Comparison of ENCODE assay signal across 28 cellular contexts in genomic region chr3:31868246-31868645, GRCh38.
"Had no signal": no experiment of that assay in that cellular context is flagged by ENCODE, and none has a peak within 500 bp of the region (broad histone marks: within the 10 kb centered on the region; RNA-seq: fewer than 3 reads in every experiment).

No MANE protein-coding gene starts in this region.

- H3K36me3 Mint-ChIP-seq: naive thymus-derived CD4-positive, alpha-beta T cell; neural progenitor cell; stimulated activated effector memory CD8-positive, alpha-beta T cell treated with anti-CD3 and anti-CD28 coated beads, Interleukin-12 subunit alpha, Interleukin-12 subunit beta, amount 100 ng/mL, for 72 hours had no signal

- H3K9me3 ChIP-seq: colonic mucosa, gastroesophageal sphincter, heart left ventricle, prostate gland, right atrium auricular region, sigmoid colon, suprapubic skin, vagina had no signal

- H3K4me2 ChIP-seq: hepatocyte, neural progenitor cell had no signal

- H3K27ac ChIP-seq: colonic mucosa, epithelial cell of prostate, gastroesophageal sphincter, heart left ventricle, hepatocyte, neural progenitor cell, prostate gland, right atrium auricular region, sigmoid colon, suprapubic skin, vagina had no signal

- H3K4me3 Mint-ChIP-seq: dendritic cell treated with granulocyte-macrophage colony-stimulating factor and Interleukin-4, amounts not matched to agents 40 ng/mL and 50 ng/mL, for 4 days; endodermal cell; naive thymus-derived CD4-positive, alpha-beta T cell; nephron; neural progenitor cell; stimulated activated effector memory CD8-positive, alpha-beta T cell treated with anti-CD3 and anti-CD28 coated beads, Interleukin-12 subunit alpha, Interleukin-12 subunit beta, amount 100 ng/mL, for 72 hours; stimulated activated naive CD8-positive, alpha-beta T cell treated with anti-CD3 and anti-CD28 coated beads, Interleukin-15, Interleukin-2, amounts not matched to agents 100 ng/mL and 50 ng/mL, for 24 hours had no signal

- H3K4me1 Mint-ChIP-seq: naive thymus-derived CD4-positive, alpha-beta T cell; neural progenitor cell; stimulated activated effector memory CD8-positive, alpha-beta T cell treated with anti-CD3 and anti-CD28 coated beads, Interleukin-12 subunit alpha, Interleukin-12 subunit beta, amount 100 ng/mL, for 72 hours had no signal

- H2AFZ ChIP-seq: hepatocyte, neural progenitor cell had no signal

- H3K27ac Mint-ChIP-seq: dendritic cell treated with granulocyte-macrophage colony-stimulating factor and Interleukin-4, amounts not matched to agents 40 ng/mL and 50 ng/mL, for 4 days; endodermal cell; naive thymus-derived CD4-positive, alpha-beta T cell; nephron; neural progenitor cell; stimulated activated effector memory CD8-positive, alpha-beta T cell treated with anti-CD3 and anti-CD28 coated beads, Interleukin-12 subunit alpha, Interleukin-12 subunit beta, amount 100 ng/mL, for 72 hours; stimulated activated naive CD8-positive, alpha-beta T cell treated with anti-CD3 and anti-CD28 coated beads, Interleukin-15, Interleukin-2, amounts not matched to agents 100 ng/mL and 50 ng/mL, for 24 hours had no signal

- H3K27me3 Mint-ChIP-seq: dendritic cell treated with granulocyte-macrophage colony-stimulating factor and Interleukin-4, amounts not matched to agents 40 ng/mL and 50 ng/mL, for 4 days; naive thymus-derived CD4-positive, alpha-beta T cell; stimulated activated naive CD8-positive, alpha-beta T cell treated with anti-CD3 and anti-CD28 coated beads, Interleukin-15, Interleukin-2, amounts not matched to agents 100 ng/mL and 50 ng/mL, for 24 hours had no signal

- DNase-seq: colonic mucosa; effector CD8-positive, alpha-beta T cell; endodermal cell; foreskin fibroblast; heart left ventricle; kidney; mesenchymal stem cell; midbrain; naive thymus-derived CD4-positive, alpha-beta T cell; sigmoid colon; stimulated activated CD4-positive, alpha-beta T cell treated with anti-CD3 and anti-CD28 coated beads, Interleukin-2, amount 100 ng/mL, for 24 hours; stimulated activated CD4-positive, alpha-beta T cell treated with anti-CD3 and anti-CD28 coated beads, Interleukin-4, amount 100 ng/mL, for 24 hours; trophoblast cell had no signal

- H3K4me3 ChIP-seq: colonic mucosa, gastroesophageal sphincter, heart left ventricle, hepatocyte, lung, neural progenitor cell, prostate gland, right atrium auricular region, sigmoid colon, suprapubic skin, vagina had no signal

- H3K36me3 ChIP-seq: colonic mucosa, gastroesophageal sphincter, heart left ventricle, neural progenitor cell, prostate gland, right atrium auricular region, sigmoid colon, suprapubic skin, vagina had no signal

- H3K9me3 Mint-ChIP-seq: dendritic cell treated with granulocyte-macrophage colony-stimulating factor and Interleukin-4, amounts not matched to agents 40 ng/mL and 50 ng/mL, for 4 days; nephron; stimulated activated effector memory CD8-positive, alpha-beta T cell treated with anti-CD3 and anti-CD28 coated beads, Interleukin-12 subunit alpha, Interleukin-12 subunit beta, amount 100 ng/mL, for 72 hours; stimulated activated naive CD8-positive, alpha-beta T cell treated with anti-CD3 and anti-CD28 coated beads, Interleukin-15, Interleukin-2, amounts not matched to agents 100 ng/mL and 50 ng/mL, for 24 hours had no signal

- H3K79me2 ChIP-seq: hepatocyte had no signal

- H3K4me1 ChIP-seq: colonic mucosa, gastroesophageal sphincter, heart left ventricle, neural progenitor cell, prostate gland, right atrium auricular region, sigmoid colon, suprapubic skin, vagina had no signal

- ATAC-seq: esophagus mucosa; gastroesophageal sphincter; heart left ventricle; left lobe of liver; naive thymus-derived CD4-positive, alpha-beta T cell; stimulated activated effector memory CD8-positive, alpha-beta T cell treated with anti-CD3 and anti-CD28 coated beads, Interleukin-12 subunit alpha, Interleukin-12 subunit beta, amount 100 ng/mL, for 72 hours had no signal

- H3K27me3 ChIP-seq: colonic mucosa, gastroesophageal sphincter, heart left ventricle, hepatocyte, neural progenitor cell, right atrium auricular region, sigmoid colon, suprapubic skin, vagina had no signal
